In the genomic region with DNA sequence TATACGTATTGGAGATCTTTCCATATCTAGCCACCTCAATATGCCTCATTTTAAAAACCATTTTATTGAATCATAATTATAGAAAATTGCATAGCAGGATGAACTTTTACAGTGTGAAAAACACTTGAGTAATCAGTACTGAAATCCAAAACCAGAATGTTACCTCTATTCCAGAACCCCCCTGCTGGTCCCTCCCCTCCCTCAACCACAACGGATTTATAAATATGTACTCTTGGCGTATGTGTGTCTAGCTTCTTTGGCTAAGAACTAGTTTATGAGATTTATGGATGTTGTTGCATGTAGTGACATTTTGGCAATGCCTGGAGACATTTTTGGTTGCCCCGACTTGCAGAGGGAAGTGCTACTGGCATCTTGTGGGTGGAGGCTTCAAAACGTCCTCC, we compare ENCODE assay signal across 1 cellular context.
TF ChIP-seq lines count a peak whose summit lies in the region.

No MANE protein-coding gene starts in this region.

TF ChIP-seq in SK-N-SH, 30 proteins besides CTCF, POLR2A, EP300 and RAD21 (continued from another document):
- TF ChIP-seq, protein P1, sequence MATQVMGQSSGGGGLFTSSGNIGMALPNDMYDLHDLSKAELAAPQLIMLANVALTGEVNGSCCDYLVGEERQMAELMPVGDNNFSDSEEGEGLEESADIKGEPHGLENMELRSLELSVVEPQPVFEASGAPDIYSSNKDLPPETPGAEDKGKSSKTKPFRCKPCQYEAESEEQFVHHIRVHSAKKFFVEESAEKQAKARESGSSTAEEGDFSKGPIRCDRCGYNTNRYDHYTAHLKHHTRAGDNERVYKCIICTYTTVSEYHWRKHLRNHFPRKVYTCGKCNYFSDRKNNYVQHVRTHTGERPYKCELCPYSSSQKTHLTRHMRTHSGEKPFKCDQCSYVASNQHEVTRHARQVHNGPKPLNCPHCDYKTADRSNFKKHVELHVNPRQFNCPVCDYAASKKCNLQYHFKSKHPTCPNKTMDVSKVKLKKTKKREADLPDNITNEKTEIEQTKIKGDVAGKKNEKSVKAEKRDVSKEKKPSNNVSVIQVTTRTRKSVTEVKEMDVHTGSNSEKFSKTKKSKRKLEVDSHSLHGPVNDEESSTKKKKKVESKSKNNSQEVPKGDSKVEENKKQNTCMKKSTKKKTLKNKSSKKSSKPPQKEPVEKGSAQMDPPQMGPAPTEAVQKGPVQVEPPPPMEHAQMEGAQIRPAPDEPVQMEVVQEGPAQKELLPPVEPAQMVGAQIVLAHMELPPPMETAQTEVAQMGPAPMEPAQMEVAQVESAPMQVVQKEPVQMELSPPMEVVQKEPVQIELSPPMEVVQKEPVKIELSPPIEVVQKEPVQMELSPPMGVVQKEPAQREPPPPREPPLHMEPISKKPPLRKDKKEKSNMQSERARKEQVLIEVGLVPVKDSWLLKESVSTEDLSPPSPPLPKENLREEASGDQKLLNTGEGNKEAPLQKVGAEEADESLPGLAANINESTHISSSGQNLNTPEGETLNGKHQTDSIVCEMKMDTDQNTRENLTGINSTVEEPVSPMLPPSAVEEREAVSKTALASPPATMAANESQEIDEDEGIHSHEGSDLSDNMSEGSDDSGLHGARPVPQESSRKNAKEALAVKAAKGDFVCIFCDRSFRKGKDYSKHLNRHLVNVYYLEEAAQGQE (IDR thresholded peaks at IDR 0.05; ENCODE audit: low read depth, low read length): no peak
- TF ChIP-seq SMC3 (IDR thresholded peaks at IDR 0.05; ENCODE audit: low read depth, low read length): no peak
- no peak for TF ChIP-seq TAF1 (IDR thresholded peaks at IDR 0.05; ENCODE audit: borderline replicate concordance, low read depth, low read length)
- no peak for TF ChIP-seq TEAD4 (IDR thresholded peaks at IDR 0.05; ENCODE audit: borderline replicate concordance, insufficient read depth)
- TF ChIP-seq, protein P2, sequence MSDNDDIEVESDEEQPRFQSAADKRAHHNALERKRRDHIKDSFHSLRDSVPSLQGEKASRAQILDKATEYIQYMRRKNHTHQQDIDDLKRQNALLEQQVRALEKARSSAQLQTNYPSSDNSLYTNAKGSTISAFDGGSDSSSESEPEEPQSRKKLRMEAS (IDR thresholded peaks at IDR 0.05; ENCODE audit: low read depth): no peak
- no peak for TF ChIP-seq RCOR1 (IDR thresholded peaks at IDR 0.05; ENCODE audit: low read length)
- no peak for TF ChIP-seq MEF2A (IDR thresholded peaks at IDR 0.05; ENCODE audit: borderline replicate concordance, low read depth)
- TF ChIP-seq, protein P3, sequence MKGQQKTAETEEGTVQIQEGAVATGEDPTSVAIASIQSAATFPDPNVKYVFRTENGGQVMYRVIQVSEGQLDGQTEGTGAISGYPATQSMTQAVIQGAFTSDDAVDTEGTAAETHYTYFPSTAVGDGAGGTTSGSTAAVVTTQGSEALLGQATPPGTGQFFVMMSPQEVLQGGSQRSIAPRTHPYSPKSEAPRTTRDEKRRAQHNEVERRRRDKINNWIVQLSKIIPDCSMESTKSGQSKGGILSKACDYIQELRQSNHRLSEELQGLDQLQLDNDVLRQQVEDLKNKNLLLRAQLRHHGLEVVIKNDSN (IDR thresholded peaks at IDR 0.05; ENCODE audit: borderline replicate concordance, low read depth): no peak
- TF ChIP-seq FOXM1 (IDR thresholded peaks at IDR 0.05; ENCODE audit: low read depth): no peak
- no peak for TF ChIP-seq GATA2 (CRISPR knock-in tag; IDR thresholded peaks at IDR 0.05)
- TF ChIP-seq, protein P4, sequence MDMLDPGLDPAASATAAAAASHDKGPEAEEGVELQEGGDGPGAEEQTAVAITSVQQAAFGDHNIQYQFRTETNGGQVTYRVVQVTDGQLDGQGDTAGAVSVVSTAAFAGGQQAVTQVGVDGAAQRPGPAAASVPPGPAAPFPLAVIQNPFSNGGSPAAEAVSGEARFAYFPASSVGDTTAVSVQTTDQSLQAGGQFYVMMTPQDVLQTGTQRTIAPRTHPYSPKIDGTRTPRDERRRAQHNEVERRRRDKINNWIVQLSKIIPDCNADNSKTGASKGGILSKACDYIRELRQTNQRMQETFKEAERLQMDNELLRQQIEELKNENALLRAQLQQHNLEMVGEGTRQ (IDR thresholded peaks at IDR 0.05; ENCODE audit: borderline replicate concordance, low read depth, low read length): no peak
